ENCODE assay signal across 8 cellular contexts in the genomic region with DNA sequence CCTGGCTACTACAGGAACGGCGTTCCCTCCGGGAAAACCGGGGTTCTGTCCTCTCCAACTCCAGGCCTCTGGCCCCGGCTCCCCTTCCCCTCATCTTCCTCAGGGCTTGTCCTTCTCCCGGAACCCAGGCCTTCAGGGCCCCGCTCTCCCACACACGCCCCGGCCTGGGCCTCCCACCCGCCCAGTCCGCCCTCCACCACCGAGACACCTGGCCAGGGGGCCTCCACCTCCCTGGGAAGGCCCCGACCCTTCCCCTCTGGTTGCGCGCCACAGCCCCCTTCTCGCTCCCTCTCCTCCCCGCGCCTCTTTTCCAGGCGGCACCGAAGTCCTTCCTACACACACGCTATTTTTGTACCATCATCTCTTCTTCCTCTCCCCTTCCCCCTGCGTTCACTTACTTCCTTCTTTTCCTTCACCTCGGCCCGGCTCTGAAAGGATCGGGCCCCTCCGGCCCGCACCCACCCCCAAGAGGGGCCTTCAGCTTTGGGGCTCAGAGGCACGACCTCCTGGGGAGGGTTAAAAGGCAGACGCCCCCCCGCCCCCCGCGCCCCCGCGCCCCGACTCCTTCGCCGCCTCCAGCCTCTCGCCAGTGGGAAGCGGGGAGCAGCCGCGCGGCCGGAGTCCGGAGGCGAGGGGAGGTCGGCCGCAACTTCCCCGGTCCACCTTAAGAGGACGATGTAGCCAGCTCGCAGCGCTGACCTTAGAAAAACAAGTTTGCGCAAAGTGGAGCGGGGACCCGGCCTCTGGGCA. TPM values are rescaled to one million over a fixed set of nuclear protein-coding genes. Genes with fewer than 3 reads are reported as not detected.
DNase-seq lines count a peak whose midpoint lies in the region; ATAC-seq, FAIRE-seq and TF ChIP-seq lines count a peak whose summit lies in the region.

No MANE protein-coding gene starts in this region.

- TF ChIP-seq CTCF in A549 (IDR thresholded peaks at IDR 0.05) (no peak), MM.1S (IDR thresholded peaks at IDR 0.05; ENCODE audit: low read length) (no peak), coronary artery (IDR thresholded peaks at IDR 0.05) (no peak), vagina (IDR thresholded peaks at IDR 0.05) (no peak)

- 17% methylated on average over 41 of the region's 54 CpGs for WGBS in A549 (ENCODE audit: missing lambda C conversion rate)

- H3K36me3 Mint-ChIP-seq in activated naive CD4-positive, alpha-beta T cell treated with anti-CD3 and anti-CD28 coated beads, Interleukin-2, amount 10 ng/mL, durations not matched to agents 7 days and 5 days, result no peaks in the 10 kb centered on the region

- H3K27ac Mint-ChIP-seq in activated naive CD4-positive, alpha-beta T cell treated with anti-CD3 and anti-CD28 coated beads, Interleukin-2, amount 10 ng/mL, durations not matched to agents 7 days and 5 days, result no peak overlapping the region

- POLR2A ChIA-PET in A549 (lab: Yijun Ruan, JAX), result interaction anchor here (0.6 kb wide), 1 partner anchor 94 kb away, joined by 5 read pairs; no protein-coding TSS in a partner anchor

- H3K4me3 Mint-ChIP-seq in activated naive CD4-positive, alpha-beta T cell treated with anti-CD3 and anti-CD28 coated beads, Interleukin-2, amount 10 ng/mL, durations not matched to agents 7 days and 5 days, result no peak overlapping the region

- TF ChIP-seq EP300 in A549 (IDR thresholded peaks at IDR 0.05), result no peak

- peak overlapping the region; percentile 93 to 98 for H3K27ac ChIP-seq in A549
- H3K27ac ChIP-seq in MM.1S (ENCODE audit: low read length), result no peak overlapping the region
- H3K27ac ChIP-seq in coronary artery, result peak overlapping the region; percentile 87 to 98
- H3K27ac ChIP-seq in vagina, result peak overlapping the region; percentile 95

- TF ChIP-seq RAD21 in A549 (conservative IDR thresholded peaks at IDR 0.05 in 1 of 2, IDR thresholded peaks at IDR 0.05 in 1 of 2), result no peak; a peak in 1 of 5 replicates

- peaks cover 20% of the 10 kb centered on the region for H3K79me2 ChIP-seq in MM.1S (ENCODE audit: low read length)

- H3K9me3 ChIP-seq in A549, result no peaks in the 10 kb centered on the region
- H3K9me3 ChIP-seq in MM.1S (replicated peaks; ENCODE audit: insufficient read depth, low read length), result no peaks in the 10 kb centered on the region
- H3K9me3 ChIP-seq in mononuclear cell (ENCODE audit: low read depth, low read length), result no peaks in the 10 kb centered on the region
- H3K9me3 ChIP-seq in vagina, result no peaks in the 10 kb centered on the region

- peak in 1 of 2 experiments; percentile 65 for DNase-seq in A549 (ENCODE audit: low read depth in 1 of 2, low spot score in 1 of 2)
- DNase-seq in MM.1S, result no peak
- DNase-seq in coronary artery (ENCODE audit: low spot score), result no peak
- DNase-seq in vagina (ENCODE audit: extremely low spot score in 2 of 2), result no peak
- DNase-seq in NCI-H524 (lab: John Stamatoyannopoulos, UW), result no peak
- no peak for DNase-seq in 8988T
- no peak for DNase-seq in activated naive CD4-positive, alpha-beta T cell treated with anti-CD3 and anti-CD28 coated beads, Interleukin-2, amount 10 ng/mL, durations not matched to agents 7 days and 5 days

- peak overlapping the region; percentile 49; the same call in 1 of the 2 replicates for H2AFZ ChIP-seq in MM.1S (ENCODE audit: low read length)

- H4K20me1 ChIP-seq in MM.1S (ENCODE audit: insufficient read depth, low read length), result no peaks in the 10 kb centered on the region

- H3K27me3 ChIP-seq in MM.1S (replicated peaks; ENCODE audit: insufficient read depth, low read length) (no peaks in the 10 kb centered on the region), mononuclear cell (ENCODE audit: insufficient read depth, low read length) (peaks cover 2% of the 10 kb centered on the region), vagina (no peaks in the 10 kb centered on the region)

- no peak for FAIRE-seq in A549 (lab: Jason Lieb, UNC)

- intact Hi-C loops in vagina (cut with DNase I), result no loop called here

- H3F3A ChIP-seq in MM.1S (ENCODE audit: insufficient read depth, low read length), result peaks cover 21% of the 10 kb centered on the region

- peaks cover 94% of the 10 kb centered on the region for H3K27me3 Mint-ChIP-seq in activated naive CD4-positive, alpha-beta T cell treated with anti-CD3 and anti-CD28 coated beads, Interleukin-2, amount 10 ng/mL, durations not matched to agents 7 days and 5 days

- TF ChIP-seq POLR2A in A549 (IDR thresholded peaks at IDR 0.05; ENCODE audit: low read length) (no peak; the same call in 1 of the 2 replicates), vagina (IDR thresholded peaks at IDR 0.05) (no peak)

- H3K4me1 Mint-ChIP-seq in activated naive CD4-positive, alpha-beta T cell treated with anti-CD3 and anti-CD28 coated beads, Interleukin-2, amount 10 ng/mL, durations not matched to agents 7 days and 5 days, result peaks cover 2% of the 10 kb centered on the region

- peak in 1 of 2 experiments; percentile 17; a peak in 3 of 6 replicates for ATAC-seq in A549

- no peaks in the 10 kb centered on the region for H3K9me3 Mint-ChIP-seq in activated naive CD4-positive, alpha-beta T cell treated with anti-CD3 and anti-CD28 coated beads, Interleukin-2, amount 10 ng/mL, durations not matched to agents 7 days and 5 days

- H3K36me3 ChIP-seq in MM.1S (replicated peaks; ENCODE audit: insufficient read depth, low read length) (no peaks in the 10 kb centered on the region), vagina (no peaks in the 10 kb centered on the region)

- H3K9ac ChIP-seq in MM.1S (ENCODE audit: low read length), result peak overlapping the region; percentile 42; the same call in 1 of the 2 replicates

- CTCF ChIA-PET in A549 (lab: Yijun Ruan, JAX), result interaction anchor here (1.9 to 2.4 kb wide), 2 partner anchors 91 to 117 kb away, joined by 5 to 9 read pairs; no protein-coding TSS in a partner anchor
- CTCF ChIA-PET in activated naive CD4-positive, alpha-beta T cell treated with anti-CD3 and anti-CD28 coated beads, Interleukin-2, amount 10 ng/mL, durations not matched to agents 7 days and 5 days (lab: Charles Lee), result no interaction called here

- H3K4me1 ChIP-seq in A549, result peaks cover 44% of the 10 kb centered on the region
- peaks cover 29% of the 10 kb centered on the region for H3K4me1 ChIP-seq in MM.1S (ENCODE audit: low read length)
- H3K4me1 ChIP-seq in mononuclear cell (ENCODE audit: insufficient read depth, low read length), result peaks cover 70% of the 10 kb centered on the region
- peaks cover 69% of the 10 kb centered on the region for H3K4me1 ChIP-seq in vagina

- H3K4me2 ChIP-seq in A549 (peak overlapping the region; percentile 92), MM.1S (ENCODE audit: low read depth, low read length) (peak overlapping the region; percentile 47; the same call in 1 of the 2 replicates)

- no peaks in the 10 kb centered on the region for H3K9me2 ChIP-seq in MM.1S (replicated peaks; ENCODE audit: insufficient read depth, low read length)

- H3K4me3 ChIP-seq in A549 (peak overlapping the region; percentile 71), MM.1S (ENCODE audit: low read length) (peak overlapping the region; percentile 63), coronary artery (peak overlapping the region; percentile 86), mononuclear cell (ENCODE audit: low read length) (peak overlapping the region; percentile 65), vagina (peak overlapping the region; percentile 63)

TF ChIP-seq in A549, 52 proteins besides CTCF, POLR2A, EP300 and RAD21:
- TF ChIP-seq JUNB (IDR thresholded peaks at IDR 0.05), result no peak
- TF ChIP-seq JUN (IDR thresholded peaks at IDR 0.05), result no peak
- TF ChIP-seq RFX5 (IDR thresholded peaks at IDR 0.05), result no peak
- no peak for TF ChIP-seq EHF (CRISPR knock-in tag; IDR thresholded peaks at IDR 0.05)
- TF ChIP-seq, protein P1, sequence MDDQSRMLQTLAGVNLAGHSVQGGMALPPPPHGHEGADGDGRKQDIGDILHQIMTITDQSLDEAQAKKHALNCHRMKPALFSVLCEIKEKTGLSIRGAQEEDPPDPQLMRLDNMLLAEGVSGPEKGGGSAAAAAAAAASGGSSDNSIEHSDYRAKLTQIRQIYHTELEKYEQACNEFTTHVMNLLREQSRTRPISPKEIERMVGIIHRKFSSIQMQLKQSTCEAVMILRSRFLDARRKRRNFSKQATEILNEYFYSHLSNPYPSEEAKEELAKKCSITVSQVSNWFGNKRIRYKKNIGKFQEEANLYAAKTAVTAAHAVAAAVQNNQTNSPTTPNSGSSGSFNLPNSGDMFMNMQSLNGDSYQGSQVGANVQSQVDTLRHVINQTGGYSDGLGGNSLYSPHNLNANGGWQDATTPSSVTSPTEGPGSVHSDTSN (IDR thresholded peaks at IDR 0.05), result no peak

RNA-seq across cellular contexts. Expression of a gene that starts 1.3 kb away (rescaled TPM):
- 12.8 and 18.3 TPM in 2 replicates for polyA plus RNA-seq in A549 (2011; rRNA removed)
- 28.5 and 34.4 TPM in 2 replicates for polyA plus RNA-seq in A549 (2012; cell fraction: cytosol; rRNA removed)
- polyA plus RNA-seq in A549 (2012; cell fraction: nucleus; rRNA removed), result 31.9 and 32.8 TPM in 2 replicates
- 21.2 to 22.0 TPM (median 21.6 TPM) in 3 replicates for polyA plus RNA-seq in A549 (2017; fragmentation: RNase III; extraction: RNeasy Plus Mini Kit Qiagen cat#74134 plus additional on column Dnase treatment)
- 11.8 and 14.1 TPM in 2 replicates for polyA minus RNA-seq in A549 (2011; rRNA and poly(A)+ RNA removed)
- 23.6 TPM for total RNA-seq in mononuclear cell
- 52.3 TPM for total RNA-seq in vagina
